Comparison of ENCODE assay signal across 20 cellular contexts in genomic region chr5:65828507-65828906, GRCh38.
DNase-seq lines count a peak whose midpoint lies in the region; ATAC-seq and TF ChIP-seq lines count a peak whose summit lies in the region.
"Had no signal": no experiment of that assay in that cellular context is flagged by ENCODE, and none has a peak within 500 bp of the region (broad histone marks: within the 10 kb centered on the region; RNA-seq: fewer than 3 reads in every experiment).

No MANE protein-coding gene starts in this region.

- no peak for TF ChIP-seq EP300 in ovary (IDR thresholded peaks at IDR 0.05)

- CTCF ChIA-PET in BJ (lab: Yijun Ruan, JAX) = no interaction called here
- CTCF ChIA-PET in MCF 10A (lab: Yijun Ruan, JAX) = interaction anchor here (0.6 kb wide), 1 partner anchor 17 kb away, joined by 3 read pairs; no protein-coding TSS in a partner anchor

- H3K4me1 ChIP-seq in ovary (ENCODE audit: insufficient read depth) (no peaks in the 10 kb centered on the region), aorta (ENCODE audit: control insufficient read depth in 1 of 2, insufficient read depth in 2 of 2, low read length in 2 of 2) (peaks cover 0 to 3% of the 10 kb centered on the region in 2 donors)
- H3K4me1 ChIP-seq in effector memory CD4-positive, alpha-beta T cell (ENCODE audit: control insufficient read depth, insufficient read depth, low read length, poor library complexity, severe bottlenecking) = no peaks in the 10 kb centered on the region

- no peak for TF ChIP-seq POLR2A in ovary (IDR thresholded peaks at IDR 0.05)

- peaks cover 4% of the 10 kb centered on the region for H3K4me1 Mint-ChIP-seq in MCF 10A (ENCODE audit: insufficient read depth, unreplicated experiment)

- H3K27me3 ChIP-seq in BJ (ENCODE audit: control insufficient read depth, insufficient read depth, low read length) (no peaks in the 10 kb centered on the region), ovary (no peaks in the 10 kb centered on the region), aorta (ENCODE audit: control insufficient read depth in 1 of 2, insufficient read depth in 2 of 2, low read length in 1 of 2) (no peaks in the 10 kb centered on the region)
- no peaks in the 10 kb centered on the region for H3K27me3 ChIP-seq in effector memory CD4-positive, alpha-beta T cell (replicated peaks; ENCODE audit: control insufficient read depth, insufficient read depth, low read length, poor library complexity, severe bottlenecking)

- H3K27me3 Mint-ChIP-seq in MCF 10A (ENCODE audit: insufficient read depth, unreplicated experiment) = no peaks in the 10 kb centered on the region

- WGBS in ovary, 3 donors = 1 to 9% (median 4%) methylated on average over 8 of the region's 8 CpGs
- 16 to 17% methylated on average over 8 of the region's 8 CpGs for WGBS in aorta, 2 donors

- no peaks in the 10 kb centered on the region for H3K9me3 Mint-ChIP-seq in MCF 10A (ENCODE audit: unreplicated experiment)
- H3K9me3 Mint-ChIP-seq: activated naive CD8-positive, alpha-beta T cell treated with anti-CD3 and anti-CD28 coated beads, Interleukin-2, amount 10 ng/mL, durations not matched to agents 7 days and 5 days; activated T-helper 1 cell treated with anti-CD3 and anti-CD28 coated beads, Interleukin-12 subunit alpha, Interleukin-12 subunit beta, Interleukin-2, Interleukin-4 antibody, amounts not matched to agents 30 ng/mL and 10 ng/mL and 1 ng/mL, durations not matched to agents 14 hours and 24 hours and 36 hours; CD8-positive, alpha-beta T cell; nephron progenitor cell had no signal

- in situ Hi-C loops in G401 (cut with HindIII; ENCODE audit: low sequenced_read_pairs) = no loop called here

- POLR2A ChIA-PET in BJ (lab: Charles Lee) (interaction anchor here (0.6 kb wide), 1 partner anchor 187 kb away, joined by 5 read pairs; no protein-coding TSS in a partner anchor), MCF 10A (lab: Yijun Ruan, JAX) (no interaction called here)

- H3K36me3 ChIP-seq in BJ (ENCODE audit: control insufficient read depth, insufficient read depth, low read length) (no peaks in the 10 kb centered on the region), ovary (no peaks in the 10 kb centered on the region), aorta (ENCODE audit: control insufficient read depth in 1 of 2, insufficient read depth in 2 of 2, low read length in 1 of 2) (no peaks in the 10 kb centered on the region)
- no peaks in the 10 kb centered on the region for H3K36me3 ChIP-seq in effector memory CD4-positive, alpha-beta T cell (ENCODE audit: control insufficient read depth, insufficient read depth, low read length)

- H3K4me3 ChIP-seq in BJ (ENCODE audit: low read depth, low read length) (peak overlapping the region; percentile 11), ovary (peak overlapping the region; percentile 19), aorta (ENCODE audit: low read length in 2 of 2) (no peak overlapping the region)
- no peak overlapping the region for H3K4me3 ChIP-seq in effector memory CD4-positive, alpha-beta T cell (ENCODE audit: insufficient read depth, low read depth, low read length, poor library complexity, severe bottlenecking)
- H3K4me3 ChIP-seq: K562, smooth muscle cell had no signal

- BruUV-seq in MCF 10A (replicated peaks; lab: Mats Ljungman, UMichigan) = no TSS peak

- intact Hi-C loops in ovary (cut with DNase I) (no loop called here), MCF 10A (cut with micrococcal nuclease) (no loop called here), aorta (cut with DNase I) (no loop called here)

- H3K9me3 ChIP-seq in ovary = no peaks in the 10 kb centered on the region
- H3K9me3 ChIP-seq in effector memory CD4-positive, alpha-beta T cell (ENCODE audit: control insufficient read depth, low read length) = no peaks in the 10 kb centered on the region
- H3K9me3 ChIP-seq in aorta (ENCODE audit: control insufficient read depth, low read length) = no peaks in the 10 kb centered on the region

- no peak overlapping the region for H3K27ac Mint-ChIP-seq in MCF 10A (ENCODE audit: low read depth, unreplicated experiment)
- H3K27ac Mint-ChIP-seq: activated naive CD8-positive, alpha-beta T cell treated with anti-CD3 and anti-CD28 coated beads, Interleukin-2, amount 10 ng/mL, durations not matched to agents 7 days and 5 days; activated T-helper 1 cell treated with anti-CD3 and anti-CD28 coated beads, Interleukin-12 subunit alpha, Interleukin-12 subunit beta, Interleukin-2, Interleukin-4 antibody, amounts not matched to agents 30 ng/mL and 10 ng/mL and 1 ng/mL, durations not matched to agents 14 hours and 24 hours and 36 hours; CD8-positive, alpha-beta T cell; nephron progenitor cell had no signal

- DNase-seq in BJ (ENCODE audit: low read depth) (peak; percentile 64), fibroblast of peridontal ligament (ENCODE audit: extremely low read depth) (peak; percentile 93), ovary (no peak), MCF 10A (ENCODE audit: unreplicated experiment) (no peak), G401 (ENCODE audit: low spot score) (no peak), aorta (no peak)
- DNase-seq in effector memory CD4-positive, alpha-beta T cell = no peak
- DNase-seq: activated naive CD8-positive, alpha-beta T cell treated with anti-CD3 and anti-CD28 coated beads, Interleukin-2, amount 10 ng/mL, durations not matched to agents 7 days and 5 days; CD8-positive, alpha-beta T cell; effector CD4-positive, alpha-beta T cell; kidney; NCI-H187 treated with DMSO at 0.1 percent for 48 hours; nephron progenitor cell; stimulated activated CD4-positive, alpha-beta T cell treated with anti-CD3 and anti-CD28 coated beads, Interleukin-4, amount 100 ng/mL, for 1 hour had no signal

- peaks cover 12% of the 10 kb centered on the region for H3K36me3 Mint-ChIP-seq in MCF 10A (ENCODE audit: insufficient read depth, unreplicated experiment)
- H3K36me3 Mint-ChIP-seq: CD8-positive, alpha-beta T cell had no signal

- TF ChIP-seq CTCF in BJ (IDR thresholded peaks at IDR 0.05; ENCODE audit: insufficient read depth, low read depth, low read length) (no peak), ovary (IDR thresholded peaks at IDR 0.05) (no peak), MCF 10A (IDR thresholded peaks at IDR 0.05; ENCODE audit: unreplicated experiment) (no peak)

- no peak overlapping the region for H3K4me3 Mint-ChIP-seq in MCF 10A (ENCODE audit: unreplicated experiment)
- H3K4me3 Mint-ChIP-seq: activated naive CD8-positive, alpha-beta T cell treated with anti-CD3 and anti-CD28 coated beads, Interleukin-2, amount 10 ng/mL, durations not matched to agents 7 days and 5 days; activated T-helper 1 cell treated with anti-CD3 and anti-CD28 coated beads, Interleukin-12 subunit alpha, Interleukin-12 subunit beta, Interleukin-2, Interleukin-4 antibody, amounts not matched to agents 30 ng/mL and 10 ng/mL and 1 ng/mL, durations not matched to agents 14 hours and 24 hours and 36 hours; CD8-positive, alpha-beta T cell; nephron progenitor cell had no signal

- ATAC-seq in aorta (ENCODE audit: low FRiP score) = no peak
- ATAC-seq: activated CD4-positive, CD25-positive, alpha-beta regulatory T cell treated with anti-CD3 and anti-CD28 coated beads, Interleukin-2, amount 50 U/mL, for 24 hours; CD8-positive, alpha-beta T cell; K562; Panc1 had no signal

- H3K27ac ChIP-seq in angular gyrus (ENCODE audit: low read depth, low read length) = peak overlapping the region; percentile 91
- no peak overlapping the region for H3K27ac ChIP-seq in ovary
- no peak overlapping the region for H3K27ac ChIP-seq in effector memory CD4-positive, alpha-beta T cell (ENCODE audit: insufficient read depth, low read length, poor library complexity, severe bottlenecking)
- no peak overlapping the region for H3K27ac ChIP-seq in aorta (ENCODE audit: low read depth in 1 of 2, low read length in 2 of 2)

Comparison
In these comparisons a context has a peak if more than half of its experiments do, and no peak if none do; other contexts are left out.
1. DNase-seq: peak in BJ (single experiment) and fibroblast of peridontal ligament (single experiment); none in ovary (0 of 5), effector memory CD4-positive, alpha-beta T cell (0 of 3), MCF 10A (single experiment), G401 (single experiment) and aorta (0 of 2).
2. H3K4me3 ChIP-seq: peak in BJ (single experiment) and ovary (single experiment); none in effector memory CD4-positive, alpha-beta T cell (single experiment) and aorta (0 of 2).